Comparison of ENCODE assay signal across 6 cellular contexts in genomic region chr6:44220913-44221290, GRCh38. TPM values are rescaled to one million over a fixed set of nuclear protein-coding genes. Genes with fewer than 3 reads are reported as not detected.
DNase-seq lines count a peak whose midpoint lies in the region; ATAC-seq, FAIRE-seq and TF ChIP-seq lines count a peak whose summit lies in the region.

No MANE protein-coding gene starts in this region.

- H3K36me3 Mint-ChIP-seq in H9 (ENCODE audit: insufficient read depth in 1 of 3, low read depth in 3 of 3) (peaks cover 0 to 3% (median 0%) of the 10 kb centered on the region in 3 experiments; a peak in 2 of 7 replicates), osteocyte (ENCODE audit: unreplicated experiment) (no peaks in the 10 kb centered on the region)

- DNase-seq in H9 (no peak), GM12878 (ENCODE audit: low read depth, low spot score) (no peak), osteocyte (ENCODE audit: extremely low spot score, unreplicated experiment) (no peak), NCI-H510A treated with DMSO at 0.1 percent for 48 hours (lab: John Stamatoyannopoulos, UW) (no peak), GM10248 (ENCODE audit: extremely low spot score) (no peak), caudate nucleus (lab: John Stamatoyannopoulos, UW) (no peak)

- TF ChIP-seq RAD21 in GM12878 (IDR thresholded peaks at IDR 0.05; ENCODE audit: insufficient read depth, low read depth, low read length) = no peak

- WGBS in H9 (ENCODE audit: extremely low coverage, insufficient read length, low lambda C conversion rate) = no CpG with 5 or more reads among the region's 4 CpGs
- WGBS in GM12878 (ENCODE audit: insufficient coverage, insufficient replicate concordance, low lambda C conversion rate, missing lambda C conversion rate) = 88% methylated on average over 4 of the region's 4 CpGs

- H3K27ac Mint-ChIP-seq in H9 (peak overlapping the region in 2 of 3 experiments; percentile 81 to 85; a peak in 5 of 7 replicates), osteocyte (ENCODE audit: unreplicated experiment) (peak overlapping the region; percentile 99)

- H3K9me3 ChIP-seq in H9 (ENCODE audit: control insufficient read depth, low read depth, low read length) (no peaks in the 10 kb centered on the region), GM12878 (replicated peaks; ENCODE audit: control insufficient read depth, insufficient read depth, low read length) (no peaks in the 10 kb centered on the region)

- H2BK20ac ChIP-seq in H9 (ENCODE audit: low read depth, low read length, poor library complexity, severe bottlenecking) = no peak overlapping the region

- no peak overlapping the region for H2AK5ac ChIP-seq in H9 (ENCODE audit: insufficient read length, low read length)

- no peak overlapping the region for H3K27ac ChIP-seq in H9 (ENCODE audit: insufficient read length, low read depth, low read length)
- H3K27ac ChIP-seq in GM12878 (ENCODE audit: control insufficient read depth, insufficient read depth) = peak overlapping the region; percentile 15
- H3K27ac ChIP-seq in caudate nucleus (ENCODE audit: low read depth, low read length) = no peak overlapping the region

- H2BK120ac ChIP-seq in H9 (ENCODE audit: low read depth, low read length, poor library complexity, severe bottlenecking) = no peak overlapping the region

- H3T11ph ChIP-seq in H9 (ENCODE audit: low read length) = no peak overlapping the region

- no peak overlapping the region for H3K18ac ChIP-seq in H9 (ENCODE audit: insufficient read length, low read depth, low read length)

- no peak for TF ChIP-seq EP300 in GM12878 (IDR thresholded peaks at IDR 0.05; ENCODE audit: borderline replicate concordance in 1 of 2, control insufficient read depth in 1 of 2, low read depth in 2 of 2, low read length in 2 of 2)

- H3K23ac ChIP-seq in H9 (ENCODE audit: insufficient read length, low read depth, low read length) = no peak overlapping the region

- H4K20me1 ChIP-seq in H9 (ENCODE audit: control insufficient read depth, insufficient read depth, insufficient read length) (no peaks in the 10 kb centered on the region), GM12878 (ENCODE audit: control insufficient read depth, insufficient read depth) (no peaks in the 10 kb centered on the region)

- no peak overlapping the region for H4K91ac ChIP-seq in H9 (ENCODE audit: insufficient read length, low read depth, low read length)

- no peaks in the 10 kb centered on the region for H3K36me3 ChIP-seq in GM12878 (ENCODE audit: control insufficient read depth in 2 of 2, insufficient read depth in 2 of 2, low read length in 1 of 2)

- H2AFZ ChIP-seq in H9 (ENCODE audit: low read length) (no peak overlapping the region), GM12878 (ENCODE audit: control insufficient read depth, low read depth, low read length) (no peak overlapping the region)

- RAD21 ChIA-PET in GM12878 (lab: Charles Lee; ENCODE audit: unreplicated experiment) = interaction anchor here (0.8 to 3.1 kb wide), 8 partner anchors 15 to 48 kb away, joined by 3 to 14 read pairs (median 6); partner anchors contain the start of gene HSP90AB1

- H3K56ac ChIP-seq in H9 (ENCODE audit: insufficient read length, low read depth, low read length) = no peak overlapping the region

- in situ Hi-C loops in GM12878 (cut with MboI) = no loop called here

- no peak overlapping the region for H3K4ac ChIP-seq in H9 (ENCODE audit: low read depth, low read length)

- H2BK12ac ChIP-seq in H9 (ENCODE audit: insufficient read length, low read depth, low read length) = no peak overlapping the region

- H3K4me2 ChIP-seq in H9 (ENCODE audit: insufficient read depth, insufficient read length, low read length) (no peak overlapping the region), GM12878 (ENCODE audit: control insufficient read depth, insufficient read depth) (no peak overlapping the region)

- no peak for FAIRE-seq in GM12878 (lab: Jason Lieb, UNC)

- no peak overlapping the region for H3K9ac ChIP-seq in H9 (ENCODE audit: extremely low read depth, insufficient read length, low read length)
- no peak overlapping the region for H3K9ac ChIP-seq in GM12878 (ENCODE audit: control insufficient read depth, insufficient read depth, low read length)

- no peak overlapping the region for H3K14ac ChIP-seq in H9 (ENCODE audit: insufficient read depth, low read length)

- ATAC-seq in GM12878 = no peak

- SMC1A ChIA-PET in GM12878 (lab: Charles Lee; ENCODE audit: uncharacterized antibody, unreplicated experiment) = interaction anchor here (1.2 to 2.2 kb wide), 5 partner anchors 22 to 44 kb away, joined by 4 to 6 read pairs (median 6); no protein-coding TSS in a partner anchor

- H3K4me1 ChIP-seq in H9 (ENCODE audit: insufficient read depth, low read length) (peaks cover 22% of the 10 kb centered on the region; the same call in 1 of the 2 replicates), GM12878 (ENCODE audit: control insufficient read depth, insufficient read depth, low read length) (peaks cover 45% of the 10 kb centered on the region)

- peaks cover 67 to 70% of the 10 kb centered on the region in 2 experiments for H3K4me1 Mint-ChIP-seq in H9
- H3K4me1 Mint-ChIP-seq in osteocyte (ENCODE audit: unreplicated experiment) = peaks cover 75% of the 10 kb centered on the region

- CTCF ChIA-PET in GM12878 (lab: Yijun Ruan, JAX) (interaction anchor here (0.7 to 5.9 kb wide), 17 partner anchors 8 to 104 kb away, joined by 3 to 95 read pairs (median 5); partner anchors contain the start of gene HSP90AB1), GM10248 (lab: Yijun Ruan, JAX) (interaction anchor here (0.7 to 6.8 kb wide), 16 partner anchors 8 to 67 kb away, joined by 3 to 116 read pairs (median 6); partner anchors contain the start of gene HSP90AB1)

- H4K8ac ChIP-seq in H9 (replicated peaks; ENCODE audit: insufficient read length, low read depth, low read length) = no peak overlapping the region

- H3K27me3 Mint-ChIP-seq in H9 (ENCODE audit: low read depth) (peaks cover 3% of the 10 kb centered on the region), osteocyte (ENCODE audit: unreplicated experiment) (no peaks in the 10 kb centered on the region)

- H3K23me2 ChIP-seq in H9 (ENCODE audit: insufficient read length, low read depth, low read length, poor library complexity, severe bottlenecking) = peaks cover 22% of the 10 kb centered on the region

- TF ChIP-seq CTCF in H9 (conservative IDR thresholded peaks at IDR 0.05) = no peak
- no peak for TF ChIP-seq CTCF in GM12878 (IDR thresholded peaks at IDR 0.05 in 2 of 3, conservative IDR thresholded peaks at IDR 0.05 in 1 of 3; ENCODE audit: control insufficient read depth in 2 of 3, extremely low read depth in 1 of 3, insufficient read depth in 1 of 3, low read depth in 3 of 3, low read length in 3 of 3)
- no peak for TF ChIP-seq CTCF in osteocyte (IDR thresholded peaks at IDR 0.05)
- TF ChIP-seq CTCF in GM10248 (IDR thresholded peaks at IDR 0.05; ENCODE audit: control extremely low read depth, extremely low read depth, low read depth, missing control alignments) = no peak

- peak overlapping the region in 1 of 2 experiments; percentile 47; a peak in 2 of 5 replicates for H3K4me3 Mint-ChIP-seq in H9
- H3K4me3 Mint-ChIP-seq in osteocyte (ENCODE audit: unreplicated experiment) = peak overlapping the region; percentile 43

- TF ChIP-seq POLR2A in GM12878 (IDR thresholded peaks at IDR 0.05; ENCODE audit: low read depth, low read length) = no peak

- no TSS peak for BruUV-seq in GM12878 (replicated peaks; lab: Mats Ljungman, UMichigan)

- H3K79me2 ChIP-seq in H9 (ENCODE audit: insufficient read depth, low read length) (peaks cover 13% of the 10 kb centered on the region; the same call in 1 of the 2 replicates), GM12878 (ENCODE audit: control insufficient read depth, insufficient read depth, low read length) (peaks cover 23% of the 10 kb centered on the region)

- no peak overlapping the region for H3K4me3 ChIP-seq in GM12878

- POLR2A ChIA-PET in GM12878 (lab: Charles Lee) = interaction anchor here (0.6 to 7.0 kb wide), 8 partner anchors 16 to 264 kb away, joined by 3 to 63 read pairs (median 4); partner anchors contain the start of gene HSP90AB1
- POLR2A ChIA-PET in GM10248 (lab: Yijun Ruan, JAX) = interaction anchor here (0.7 kb wide), 1 partner anchor 26 kb away, joined by 3 read pairs; the partner anchor contains the start of gene HSP90AB1

- peaks cover 13% of the 10 kb centered on the region for H3K79me1 ChIP-seq in H9 (ENCODE audit: insufficient read depth, low read depth, low read length, poor library complexity, severe bottlenecking)

- H3K27me3 ChIP-seq in H9 (ENCODE audit: insufficient read depth, low read length) (no peaks in the 10 kb centered on the region), GM12878 (replicated peaks in 1 of 2; ENCODE audit: control insufficient read depth in 2 of 2, insufficient read depth in 2 of 2, low read length in 1 of 2) (no peaks in the 10 kb centered on the region)

- intact Hi-C loops in GM12878 (cut with micrococcal nuclease; ENCODE audit: unreplicated experiment) = loop anchor here (1.0 kb wide), 1 partner anchor 25 kb away; no protein-coding TSS in a partner anchor

- H3K9me3 Mint-ChIP-seq in H9 (no peaks in the 10 kb centered on the region; a peak in 1 of 5 replicates), osteocyte (ENCODE audit: unreplicated experiment) (no peaks in the 10 kb centered on the region)

- no peak overlapping the region for H2BK15ac ChIP-seq in H9 (ENCODE audit: low read depth, low read length)

- no peak overlapping the region for H4K5ac ChIP-seq in H9 (ENCODE audit: insufficient read length, low read depth, low read length)

- H2BK5ac ChIP-seq in H9 (ENCODE audit: insufficient read length, low read length) = no peak overlapping the region

RNA-seq across cellular contexts. Expression of gene SLC29A1, which starts 2.5 kb away (rescaled TPM):
- total RNA-seq in H9 (2021) (118 and 124 TPM in 2 replicates), GM12878 (2014; rRNA removed) (54.7 and 63.9 TPM in 2 replicates), GM12878 (2014; rRNA removed; fragmentation: Illumina TruSeq; extraction: Trizol) (33.2 and 34.6 TPM in 2 replicates), GM12878 (2021) (71.7 and 79.5 TPM in 2 replicates), osteocyte (130 and 135 TPM in 2 replicates)
- 127 and 138 TPM in 2 replicates for total RNA-seq in GM12878 (2013; cell fraction: nucleolus; rRNA removed)
- polyA plus RNA-seq in GM12878 (2011; ENCODE audit: low read depth) = 29.0 TPM
- polyA plus RNA-seq in GM12878 (2011; rRNA removed) (64.1 and 132 TPM in 2 replicates), GM12878 (2014; fragmentation: Illumina TruSeq; extraction: Trizol) (64.8 and 111 TPM in 2 replicates), GM12878 (2014; fragmentation: Nextera tagmentation; extraction: Ambion mirVana) (10 to 100 TPM in 1 of 2 experiments, 1 to 10 TPM in 1; 10.0 to 15.7 TPM), GM12878 (2014; rRNA removed) (120 and 121 TPM in 2 replicates), GM12878 (2016; fragmentation: Nextera tagmentation; extraction: Ambion mirVana) (100 to 1,000 TPM; 107 to 111 TPM)
- 183 and 202 TPM in 2 replicates for polyA plus RNA-seq in GM12878 (2011; cell fraction: cytosol; rRNA removed)
- polyA plus RNA-seq in GM12878 (2011; cell fraction: nucleus; rRNA removed) = 406 and 468 TPM in 2 replicates
- 48.6 and 53.5 TPM in 2 replicates for polyA plus RNA-seq in GM12878 (2012)
- polyA minus RNA-seq in GM12878 (2011; rRNA and poly(A)+ RNA removed) = 158 and 166 TPM in 2 replicates
- 37.8 and 38.3 TPM in 2 replicates for polyA minus RNA-seq in GM12878 (2011; cell fraction: cytosol; rRNA and poly(A)+ RNA removed)
- polyA minus RNA-seq in GM12878 (2011; cell fraction: nucleus; rRNA and poly(A)+ RNA removed) = 58.9 and 105 TPM in 2 replicates

RNA-seq across cellular contexts. Expression of gene MYMX, which starts 4.2 kb away (rescaled TPM):
- total RNA-seq in H9 (2021) (1.1 and 1.8 TPM in 2 replicates), GM12878 (2014; rRNA removed) (0.16 TPM in 1 of 2 replicates, not detected in the other), GM12878 (2014; rRNA removed; fragmentation: Illumina TruSeq; extraction: Trizol) (not detected in 2 replicates), GM12878 (2021) (not detected in 2 replicates), osteocyte (not detected in 2 replicates)
- total RNA-seq in GM12878 (2013; cell fraction: nucleolus; rRNA removed) = not detected in 2 replicates
- polyA plus RNA-seq in GM12878 (2011; ENCODE audit: low read depth) = not detected
- polyA plus RNA-seq in GM12878 (2011; rRNA removed) (not detected in 2 replicates), GM12878 (2014; fragmentation: Illumina TruSeq; extraction: Trizol) (not detected in 2 replicates), GM12878 (2014; fragmentation: Nextera tagmentation; extraction: Ambion mirVana) (not detected), GM12878 (2014; rRNA removed) (0.18 TPM in 1 of 2 replicates, not detected in the other), GM12878 (2016; fragmentation: Nextera tagmentation; extraction: Ambion mirVana) (not detected)
- polyA plus RNA-seq in GM12878 (2011; cell fraction: cytosol; rRNA removed) = 0.12 and 0.30 TPM in 2 replicates
- polyA plus RNA-seq in GM12878 (2011; cell fraction: nucleus; rRNA removed) = not detected in 2 replicates
- not detected in 2 replicates for polyA plus RNA-seq in GM12878 (2012)
- not detected in 2 replicates for polyA minus RNA-seq in GM12878 (2011; rRNA and poly(A)+ RNA removed)
- not detected in 2 replicates for polyA minus RNA-seq in GM12878 (2011; cell fraction: cytosol; rRNA and poly(A)+ RNA removed)
- not detected in 2 replicates for polyA minus RNA-seq in GM12878 (2011; cell fraction: nucleus; rRNA and poly(A)+ RNA removed)

RNA-seq across cellular contexts. Expression of gene HSP90AB1, which starts 26.0 kb away (rescaled TPM):
- 1,986 and 2,056 TPM in 2 replicates for total RNA-seq in H9 (2021)
- 295 and 318 TPM in 2 replicates for total RNA-seq in GM12878 (2013; cell fraction: nucleolus; rRNA removed)
- total RNA-seq in GM12878 (2014; rRNA removed) = 1,125 and 1,245 TPM in 2 replicates
- 1,212 and 1,260 TPM in 2 replicates for total RNA-seq in GM12878 (2014; rRNA removed; fragmentation: Illumina TruSeq; extraction: Trizol)
- total RNA-seq in GM12878 (2021) = 1,166 and 1,167 TPM in 2 replicates
- 830 TPM for polyA plus RNA-seq in GM12878 (2011; ENCODE audit: low read depth)
- polyA plus RNA-seq in GM12878 (2011; rRNA removed) = 1,290 and 1,505 TPM in 2 replicates
- 1,040 and 1,248 TPM in 2 replicates for polyA plus RNA-seq in GM12878 (2011; cell fraction: cytosol; rRNA removed)
- polyA plus RNA-seq in GM12878 (2011; cell fraction: nucleus; rRNA removed) = 565 and 804 TPM in 2 replicates
- polyA plus RNA-seq in GM12878 (2012) = 750 and 926 TPM in 2 replicates
- polyA plus RNA-seq in GM12878 (2014; fragmentation: Illumina TruSeq; extraction: Trizol) = 1,676 and 1,846 TPM in 2 replicates
- 1,000 to 10,000 TPM; 1,089 to 1,682 TPM for polyA plus RNA-seq in GM12878 (2014; fragmentation: Nextera tagmentation; extraction: Ambion mirVana)
- polyA plus RNA-seq in GM12878 (2014; rRNA removed) = 960 and 988 TPM in 2 replicates
- polyA plus RNA-seq in GM12878 (2016; fragmentation: Nextera tagmentation; extraction: Ambion mirVana) = 1,000 to 10,000 TPM; 1,078 to 1,109 TPM
- polyA minus RNA-seq in GM12878 (2011; rRNA and poly(A)+ RNA removed) = 1,120 and 1,147 TPM in 2 replicates
- polyA minus RNA-seq in GM12878 (2011; cell fraction: cytosol; rRNA and poly(A)+ RNA removed) = 408 and 462 TPM in 2 replicates
- 114 and 165 TPM in 2 replicates for polyA minus RNA-seq in GM12878 (2011; cell fraction: nucleus; rRNA and poly(A)+ RNA removed)
- 509 and 527 TPM in 2 replicates for total RNA-seq in osteocyte

RNA-seq across cellular contexts. Expression of gene SLC35B2, which starts 36.4 kb away (rescaled TPM):
- total RNA-seq in H9 (2021) (34.5 and 36.1 TPM in 2 replicates), GM12878 (2014; rRNA removed) (34.1 and 35.1 TPM in 2 replicates), GM12878 (2014; rRNA removed; fragmentation: Illumina TruSeq; extraction: Trizol) (24.3 and 25.1 TPM in 2 replicates), GM12878 (2021) (33.5 and 35.8 TPM in 2 replicates), osteocyte (77.0 and 88.4 TPM in 2 replicates)
- 34.4 and 37.1 TPM in 2 replicates for total RNA-seq in GM12878 (2013; cell fraction: nucleolus; rRNA removed)
- polyA plus RNA-seq in GM12878 (2011; ENCODE audit: low read depth) = 23.1 TPM
- polyA plus RNA-seq in GM12878 (2011; rRNA removed) (19.7 and 32.2 TPM in 2 replicates), GM12878 (2014; fragmentation: Illumina TruSeq; extraction: Trizol) (23.9 and 35.2 TPM in 2 replicates), GM12878 (2014; fragmentation: Nextera tagmentation; extraction: Ambion mirVana) (10 to 100 TPM; 11.3 to 14.9 TPM), GM12878 (2014; rRNA removed) (45.2 and 45.4 TPM in 2 replicates), GM12878 (2016; fragmentation: Nextera tagmentation; extraction: Ambion mirVana) (10 to 100 TPM; 39.5 to 40.8 TPM)
- polyA plus RNA-seq in GM12878 (2011; cell fraction: cytosol; rRNA removed) = 48.8 and 53.9 TPM in 2 replicates
- 89.8 and 144 TPM in 2 replicates for polyA plus RNA-seq in GM12878 (2011; cell fraction: nucleus; rRNA removed)
- polyA plus RNA-seq in GM12878 (2012) = 38.5 and 38.9 TPM in 2 replicates
- polyA minus RNA-seq in GM12878 (2011; rRNA and poly(A)+ RNA removed) = 17.3 and 33.3 TPM in 2 replicates
- 5.2 and 7.0 TPM in 2 replicates for polyA minus RNA-seq in GM12878 (2011; cell fraction: cytosol; rRNA and poly(A)+ RNA removed)
- 19.7 and 27.3 TPM in 2 replicates for polyA minus RNA-seq in GM12878 (2011; cell fraction: nucleus; rRNA and poly(A)+ RNA removed)

RNA-seq across cellular contexts. Expression of gene NFKBIE, which starts 44.4 kb away (rescaled TPM):
- 9.7 and 12.1 TPM in 2 replicates for total RNA-seq in H9 (2021)
- total RNA-seq in GM12878 (2013; cell fraction: nucleolus; rRNA removed) = 127 and 202 TPM in 2 replicates
- total RNA-seq in GM12878 (2014; rRNA removed) = 45.1 and 47.0 TPM in 2 replicates
- total RNA-seq in GM12878 (2014; rRNA removed; fragmentation: Illumina TruSeq; extraction: Trizol) = 39.5 and 43.2 TPM in 2 replicates
- total RNA-seq in GM12878 (2021) = 53.6 and 57.0 TPM in 2 replicates
- polyA plus RNA-seq in GM12878 (2011; ENCODE audit: low read depth) = 13.6 TPM
- polyA plus RNA-seq in GM12878 (2011; rRNA removed) = 106 and 126 TPM in 2 replicates
- 111 and 125 TPM in 2 replicates for polyA plus RNA-seq in GM12878 (2011; cell fraction: cytosol; rRNA removed)
- polyA plus RNA-seq in GM12878 (2011; cell fraction: nucleus; rRNA removed) = 154 TPM in 2 replicates
- 36.7 and 71.2 TPM in 2 replicates for polyA plus RNA-seq in GM12878 (2012)
- polyA plus RNA-seq in GM12878 (2014; fragmentation: Illumina TruSeq; extraction: Trizol) = 34.5 and 38.1 TPM in 2 replicates
- 10 to 100 TPM; 10.4 to 26.0 TPM for polyA plus RNA-seq in GM12878 (2014; fragmentation: Nextera tagmentation; extraction: Ambion mirVana)
- polyA plus RNA-seq in GM12878 (2014; rRNA removed) = 52.4 and 60.3 TPM in 2 replicates
- 10 to 100 TPM; 30.4 to 30.6 TPM for polyA plus RNA-seq in GM12878 (2016; fragmentation: Nextera tagmentation; extraction: Ambion mirVana)
- 61.6 and 113 TPM in 2 replicates for polyA minus RNA-seq in GM12878 (2011; rRNA and poly(A)+ RNA removed)
- 36.5 and 58.5 TPM in 2 replicates for polyA minus RNA-seq in GM12878 (2011; cell fraction: cytosol; rRNA and poly(A)+ RNA removed)
- 67.9 and 93.8 TPM in 2 replicates for polyA minus RNA-seq in GM12878 (2011; cell fraction: nucleus; rRNA and poly(A)+ RNA removed)
- total RNA-seq in osteocyte = 11.1 and 13.1 TPM in 2 replicates
